8 cellular contexts compared by ENCODE assay signal in genomic region chr6:42453649-42454427, GRCh38. TPM values are rescaled to one million over a fixed set of nuclear protein-coding genes. Genes with fewer than 3 reads are reported as not detected.
DNase-seq lines count a peak whose midpoint lies in the region; ATAC-seq and TF ChIP-seq lines count a peak whose summit lies in the region.

No MANE protein-coding gene starts in this region.

- ATAC-seq in WTC11 (peak; percentile 2; the same call in 1 of the 2 replicates), HG02870 (IDR thresholded peaks at IDR 0.05; ENCODE audit: unreplicated experiment) (no peak), GM18861 (IDR thresholded peaks at IDR 0.05; ENCODE audit: unreplicated experiment) (no peak)

- peaks cover 0 to 3% (median 0%) of the 10 kb centered on the region in 7 donors for H3K9me3 Mint-ChIP-seq in CD14-positive monocyte
- H3K9me3 Mint-ChIP-seq in WTC11 = no peaks in the 10 kb centered on the region

- POLR2A ChIA-PET in WTC11 (lab: Charles Lee) = interaction anchor here (0.5 to 3.2 kb wide), 8 partner anchors 9 to 110 kb away, joined by 3 to 26 read pairs (median 8); partner anchors contain the start of gene UBR2

- H3K36me3 ChIP-seq in neutrophil = no peaks in the 10 kb centered on the region

- H3K27ac Mint-ChIP-seq in CD14-positive monocyte (peak overlapping the region in 3 of 7 donors; percentile 2 to 63 (median 15)), WTC11 (peak overlapping the region; percentile 84)

- H3K4me3 Mint-ChIP-seq in CD14-positive monocyte = peak overlapping the region; percentile 98 to 100
- H3K4me3 Mint-ChIP-seq in WTC11 = peak overlapping the region; percentile 100

- intact Hi-C loops in CD14-positive monocyte (cut with micrococcal nuclease) = loop anchor here (5.0 to 10.0 kb wide), 5 partner anchors 37 to 93 kb away; no protein-coding TSS in a partner anchor

- CTCF ChIA-PET in WTC11 (lab: Charles Lee) = interaction anchor here (0.6 to 5.3 kb wide), 15 partner anchors 9 to 488 kb away, joined by 3 to 60 read pairs (median 3); partner anchors contain the start of genes CNPY3 and UBR2

- DNase-seq in CD14-positive monocyte (ENCODE audit: low spot score) = no peak
- peak; percentile 61 for DNase-seq in HS-27A (ENCODE audit: low read depth)
- peak; percentile 62 for DNase-seq in WTC11 (ENCODE audit: low spot score)
- DNase-seq in fibroblast of pulmonary artery (ENCODE audit: low read depth) = peak; percentile 29
- no peak for DNase-seq in SKM-1 treated with dmso at 0.1 percent for 144 hours (lab: John Stamatoyannopoulos, UW; ENCODE audit: unreplicated experiment)

- no peaks in the 10 kb centered on the region for H3K9me3 ChIP-seq in neutrophil

- H3K27me3 ChIP-seq in neutrophil = peaks cover 23% of the 10 kb centered on the region

- H3K36me3 Mint-ChIP-seq in CD14-positive monocyte (no peaks in the 10 kb centered on the region), WTC11 (no peaks in the 10 kb centered on the region)

- peaks cover 31% of the 10 kb centered on the region for H3K4me1 Mint-ChIP-seq in CD14-positive monocyte
- H3K4me1 Mint-ChIP-seq in WTC11 = peaks cover 36% of the 10 kb centered on the region

- H3K27me3 Mint-ChIP-seq in CD14-positive monocyte (ENCODE audit: low read depth in 3 of 3) = peaks cover 11 to 19% (median 14%) of the 10 kb centered on the region in 3 donors
- peaks cover 4% of the 10 kb centered on the region for H3K27me3 Mint-ChIP-seq in WTC11 (ENCODE audit: low read depth)

- TF ChIP-seq CTCF in CD14-positive monocyte (IDR thresholded peaks at IDR 0.05) (no peak), WTC11 (IDR thresholded peaks at IDR 0.05) (no peak), fibroblast of pulmonary artery (IDR thresholded peaks at IDR 0.05; ENCODE audit: low read length, missing control alignments) (no peak), neutrophil (IDR thresholded peaks at IDR 0.05) (no peak)

- peaks cover 34% of the 10 kb centered on the region in 2 experiments for H3K4me1 ChIP-seq in neutrophil (ENCODE audit: control insufficient read depth in 1 of 2, insufficient read depth in 1 of 2, low read depth in 1 of 2, low read length in 1 of 2)

- peak overlapping the region; percentile 88 for H3K27ac ChIP-seq in neutrophil

- peak overlapping the region; percentile 71 for H3K4me3 ChIP-seq in fibroblast of pulmonary artery (replicated peaks; ENCODE audit: low read depth, low read length)
- peak overlapping the region; percentile 96 to 99 for H3K4me3 ChIP-seq in neutrophil (ENCODE audit: low read depth in 1 of 2, low read length in 1 of 2)

TF ChIP-seq in WTC11, 78 proteins besides CTCF, POLR2A, EP300 and RAD21:
- TF ChIP-seq AR (CRISPR knock-in tag; IDR thresholded peaks at IDR 0.05) = no peak
- TF ChIP-seq, protein P1, sequence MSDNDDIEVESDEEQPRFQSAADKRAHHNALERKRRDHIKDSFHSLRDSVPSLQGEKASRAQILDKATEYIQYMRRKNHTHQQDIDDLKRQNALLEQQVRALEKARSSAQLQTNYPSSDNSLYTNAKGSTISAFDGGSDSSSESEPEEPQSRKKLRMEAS (CRISPR knock-in tag; IDR thresholded peaks at IDR 0.05) = peak; percentile 36; the same call in 1 of the 2 replicates
- TF ChIP-seq, protein P2, sequence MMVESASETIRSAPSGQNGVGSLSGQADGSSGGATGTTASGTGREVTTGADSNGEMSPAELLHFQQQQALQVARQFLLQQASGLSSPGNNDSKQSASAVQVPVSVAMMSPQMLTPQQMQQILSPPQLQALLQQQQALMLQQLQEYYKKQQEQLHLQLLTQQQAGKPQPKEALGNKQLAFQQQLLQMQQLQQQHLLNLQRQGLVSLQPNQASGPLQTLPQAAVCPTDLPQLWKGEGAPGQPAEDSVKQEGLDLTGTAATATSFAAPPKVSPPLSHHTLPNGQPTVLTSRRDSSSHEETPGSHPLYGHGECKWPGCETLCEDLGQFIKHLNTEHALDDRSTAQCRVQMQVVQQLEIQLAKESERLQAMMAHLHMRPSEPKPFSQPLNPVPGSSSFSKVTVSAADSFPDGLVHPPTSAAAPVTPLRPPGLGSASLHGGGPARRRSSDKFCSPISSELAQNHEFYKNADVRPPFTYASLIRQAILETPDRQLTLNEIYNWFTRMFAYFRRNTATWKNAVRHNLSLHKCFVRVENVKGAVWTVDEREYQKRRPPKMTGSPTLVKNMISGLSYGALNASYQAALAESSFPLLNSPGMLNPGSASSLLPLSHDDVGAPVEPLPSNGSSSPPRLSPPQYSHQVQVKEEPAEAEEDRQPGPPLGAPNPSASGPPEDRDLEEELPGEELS (CRISPR knock-in tag; IDR thresholded peaks at IDR 0.05) = 0 out of 2 replicates have a peak, but pooled peaks have one; percentile 9

RNA-seq across cellular contexts. Expression of gene TRERF1, which starts 2.1 kb away (rescaled TPM):
- 1 to 10 TPM in 1 of 2 donors, under 1 TPM in 1; 0.58 to 2.0 TPM for polyA plus RNA-seq in CD14-positive monocyte
- total RNA-seq in WTC11 (2021) = 22.3 to 24.3 TPM (median 23.9 TPM) in 3 replicates

Comparison
In these comparisons a context has a peak if more than half of its experiments do, and no peak if none do; other contexts are left out.
1. DNase-seq: peak in HS-27A (single experiment), WTC11 (single experiment) and fibroblast of pulmonary artery (single experiment); none in CD14-positive monocyte (single experiment) and SKM-1 treated with dmso at 0.1 percent for 144 hours (single experiment).